ENCODE assay signal across 14 cellular contexts in the genomic region with DNA sequence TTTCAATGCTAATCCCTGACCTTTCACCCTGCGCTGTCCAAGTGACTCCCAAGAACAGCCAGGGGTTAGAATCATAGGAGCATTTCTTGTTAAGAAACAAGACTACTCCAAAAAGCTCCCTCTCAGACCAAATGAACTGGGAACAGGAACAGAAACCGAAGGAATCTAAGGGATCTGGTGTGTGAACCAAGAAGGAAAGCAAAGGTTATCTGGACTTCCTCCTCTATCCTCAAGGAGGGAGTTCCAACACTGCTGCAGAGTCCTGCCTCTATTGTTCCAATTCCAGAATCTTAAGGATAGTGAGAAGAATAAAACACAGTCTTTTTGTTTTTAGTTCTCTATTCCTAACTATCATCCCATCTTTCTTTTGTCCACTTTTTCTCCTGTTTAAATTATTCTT.
DNase-seq lines count a peak whose midpoint lies in the region; ATAC-seq and TF ChIP-seq lines count a peak whose summit lies in the region.
"Had no signal": no experiment of that assay in that cellular context is flagged by ENCODE, and none has a peak within 500 bp of the region (broad histone marks: within the 10 kb centered on the region; RNA-seq: fewer than 3 reads in every experiment).

No MANE protein-coding gene starts in this region.

- H3K4me1 Mint-ChIP-seq in glutamatergic neuron (ENCODE audit: low read depth, unreplicated experiment) (peaks cover 49% of the 10 kb centered on the region), mesothelial cell of epicardium (peaks cover 56% of the 10 kb centered on the region)
- peaks cover 0 to 12% of the 10 kb centered on the region in 2 donors for H3K4me1 Mint-ChIP-seq in effector memory CD8-positive, alpha-beta T cell (ENCODE audit: low read depth in 2 of 2)

- no peaks in the 10 kb centered on the region for H3K27me3 ChIP-seq in right cardiac atrium (ENCODE audit: control insufficient read depth, insufficient read depth)
- H3K27me3 ChIP-seq in subcutaneous abdominal adipose tissue (ENCODE audit: control insufficient read depth in 5 of 5, insufficient read depth in 4 of 5, low read length in 5 of 5), result no peaks in the 10 kb centered on the region
- H3K27me3 ChIP-seq: BLaER1 had no signal

- intact Hi-C loops in right cardiac atrium (cut with DNase I) (no loop called here), cardiac septum (cut with DNase I) (loop anchor here (5.0 kb wide), 1 partner anchor 35 kb away; no protein-coding TSS in a partner anchor)

- H3K27me3 Mint-ChIP-seq in glutamatergic neuron (ENCODE audit: unreplicated experiment), result no peaks in the 10 kb centered on the region
- no peaks in the 10 kb centered on the region for H3K27me3 Mint-ChIP-seq in mesothelial cell of epicardium (ENCODE audit: low read depth)
- H3K27me3 Mint-ChIP-seq in effector memory CD8-positive, alpha-beta T cell, result peaks cover 10 to 18% of the 10 kb centered on the region in 2 donors

- H3K4me1 ChIP-seq in right cardiac atrium (ENCODE audit: control insufficient read depth, insufficient read depth, low read length) (peaks cover 25% of the 10 kb centered on the region), subcutaneous abdominal adipose tissue (ENCODE audit: control insufficient read depth in 5 of 5, insufficient read depth in 5 of 5, low read length in 5 of 5) (peaks cover 0 to 55% (median 6%) of the 10 kb centered on the region in 5 donors)

- no peak overlapping the region for H3K4me3 Mint-ChIP-seq in glutamatergic neuron (ENCODE audit: unreplicated experiment)
- no peak overlapping the region for H3K4me3 Mint-ChIP-seq in mesothelial cell of epicardium
- H3K4me3 Mint-ChIP-seq in effector memory CD8-positive, alpha-beta T cell, result no peak overlapping the region

- ATAC-seq in right cardiac atrium, result peak; percentile 27 to 53
- no peak for ATAC-seq in effector memory CD8-positive, alpha-beta T cell (replicated peaks)

- TF ChIP-seq CTCF in glutamatergic neuron (IDR thresholded peaks at IDR 0.05; ENCODE audit: partially characterized antibody, unreplicated experiment) (no peak), mesothelial cell of epicardium (IDR thresholded peaks at IDR 0.05; ENCODE audit: unreplicated experiment) (no peak)

- H3K36me3 ChIP-seq in subcutaneous abdominal adipose tissue (ENCODE audit: control insufficient read depth in 5 of 5, insufficient read depth in 5 of 5, low read length in 5 of 5), result no peaks in the 10 kb centered on the region
- H3K36me3 ChIP-seq: BLaER1 had no signal

- peaks cover 2% of the 10 kb centered on the region for H3K9me3 Mint-ChIP-seq in glutamatergic neuron (ENCODE audit: unreplicated experiment)
- no peaks in the 10 kb centered on the region for H3K9me3 Mint-ChIP-seq in mesothelial cell of epicardium
- no peaks in the 10 kb centered on the region for H3K9me3 Mint-ChIP-seq in effector memory CD8-positive, alpha-beta T cell

- H3K9me3 ChIP-seq in right cardiac atrium (ENCODE audit: control insufficient read depth, low read length) (no peaks in the 10 kb centered on the region), subcutaneous abdominal adipose tissue (ENCODE audit: control insufficient read depth in 5 of 5, low read length in 5 of 5) (no peaks in the 10 kb centered on the region)
- H3K9me3 ChIP-seq: BLaER1 had no signal

- H3K27ac ChIP-seq in right cardiac atrium (ENCODE audit: low read length), result peak overlapping the region; percentile 46
- H3K27ac ChIP-seq in subcutaneous abdominal adipose tissue (ENCODE audit: low read depth, low read length), result peak overlapping the region; percentile 14
- H3K27ac ChIP-seq: BLaER1, GM23248, HL-60 had no signal

- H3K36me3 Mint-ChIP-seq in glutamatergic neuron (ENCODE audit: unreplicated experiment), result no peaks in the 10 kb centered on the region
- no peaks in the 10 kb centered on the region for H3K36me3 Mint-ChIP-seq in mesothelial cell of epicardium
- H3K36me3 Mint-ChIP-seq in effector memory CD8-positive, alpha-beta T cell (ENCODE audit: insufficient read depth), result no peaks in the 10 kb centered on the region

- no peak overlapping the region for H3K9ac ChIP-seq in subcutaneous abdominal adipose tissue (ENCODE audit: low read length in 5 of 5)
- H3K9ac ChIP-seq: BLaER1, GM23248 had no signal

- DNase-seq in right cardiac atrium (no peak), cardiac septum (ENCODE audit: low spot score) (no peak), glutamatergic neuron (no peak), mesothelial cell of epicardium (ENCODE audit: low spot score in 2 of 2, unreplicated experiment in 2 of 2) (no peak), NCI-H2196 (lab: John Stamatoyannopoulos, UW; ENCODE audit: unreplicated experiment) (no peak), midbrain (lab: John Stamatoyannopoulos, UW) (no peak)
- DNase-seq in effector memory CD8-positive, alpha-beta T cell, result no peak
- DNase-seq: 8988T, AML-193, DMS 273 treated with DMSO at 0.1 percent for 48 hours, GM23248 had no signal

- no peak overlapping the region for H3K4me3 ChIP-seq in right cardiac atrium (ENCODE audit: low read length)
- H3K4me3 ChIP-seq in subcutaneous abdominal adipose tissue (ENCODE audit: low read depth in 1 of 5, low read length in 5 of 5), result no peak overlapping the region
- H3K4me3 ChIP-seq: BLaER1, GM23248 had no signal

- H3K27ac Mint-ChIP-seq in glutamatergic neuron (ENCODE audit: unreplicated experiment) (peak overlapping the region; percentile 97), mesothelial cell of epicardium (peak overlapping the region; percentile 81)
- H3K27ac Mint-ChIP-seq in effector memory CD8-positive, alpha-beta T cell, result no peak overlapping the region

- WGBS in right cardiac atrium, result 67% methylated on average over 2 of the region's 2 CpGs

Comparison
In these comparisons a context has a peak if more than half of its experiments do, and no peak if none do; other contexts are left out.
1. H3K27ac Mint-ChIP-seq: peak in glutamatergic neuron (single experiment) and mesothelial cell of epicardium (single experiment); none in effector memory CD8-positive, alpha-beta T cell (0 of 2).